In the genomic region with DNA sequence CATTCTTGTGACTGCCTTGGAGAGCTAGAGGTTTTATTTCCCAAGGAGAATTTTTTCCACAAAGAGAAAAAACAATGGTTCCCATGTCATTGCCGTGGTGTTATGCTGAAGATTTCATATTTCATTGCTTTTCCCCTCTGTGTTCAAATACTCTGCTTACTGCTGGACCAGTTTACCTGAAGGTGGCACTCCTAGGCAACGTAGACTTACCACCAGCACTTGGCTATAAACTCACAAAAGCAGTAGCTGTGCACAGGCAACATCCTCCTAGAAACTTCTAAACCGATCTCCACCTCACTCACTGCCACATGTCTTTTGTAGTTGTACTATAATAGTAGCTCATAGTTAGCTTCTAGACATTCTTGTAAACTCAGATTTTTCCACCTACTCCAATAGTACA, we compare ENCODE assay signal across 1 cellular context.
TF ChIP-seq lines count a peak whose summit lies in the region.

No MANE protein-coding gene starts in this region.

TF ChIP-seq in H1, 55 proteins besides CTCF, POLR2A, EP300 and RAD21 (continued from another document):
- no peak for TF ChIP-seq ATF2 (IDR thresholded peaks at IDR 0.05; ENCODE audit: low read length)
